In genomic region chr4:171449082-171449481, GRCh38 we compare ENCODE assay signal across 10 cellular contexts.
"Had no signal": no experiment of that assay in that cellular context is flagged by ENCODE, and none has a peak within 500 bp of the region (broad histone marks: within the 10 kb centered on the region; RNA-seq: fewer than 3 reads in every experiment).

No MANE protein-coding gene starts in this region.

- H3K27ac ChIP-seq: GM23248, HL-60 had no signal

- H3K36me3 ChIP-seq: HAP-1 had no signal

- H2AFZ ChIP-seq: GM23248 had no signal

- H3K9me3 Mint-ChIP-seq: IgD-negative memory B cell had no signal

- H3K27me3 Mint-ChIP-seq: IgD-negative memory B cell had no signal

- ATAC-seq: HCT116, HepG2 had no signal

- H3K4me3 Mint-ChIP-seq: HFFc6, IgD-negative memory B cell had no signal

- H3K9me3 ChIP-seq: HAP-1 had no signal

- H3K27ac Mint-ChIP-seq: HFFc6, IgD-negative memory B cell had no signal

- H3K9ac ChIP-seq: GM23248 had no signal

- H3K36me3 Mint-ChIP-seq: IgD-negative memory B cell had no signal

- H3K4me1 ChIP-seq: HAP-1 had no signal

- H3K4me1 Mint-ChIP-seq: IgD-negative memory B cell had no signal

- H3K4me3 ChIP-seq: GM23248, HAP-1 had no signal

- DNase-seq: GM23248, GOT3, H7, HFFc6, KBM-7 had no signal
